Comparison of ENCODE assay signal across 11 cellular contexts in genomic region chr14:60653709-60654161, GRCh38. TPM values are rescaled to one million over a fixed set of nuclear protein-coding genes. Genes with fewer than 3 reads are reported as not detected.
A peak's percentile ranks its signal among the peaks of the same experiment; 100 is the strongest.
DNase-seq lines count a peak whose midpoint lies in the region; ATAC-seq and TF ChIP-seq lines count a peak whose summit lies in the region.
"Had no signal": no experiment of that assay in that cellular context is flagged by ENCODE, and none has a peak within 500 bp of the region (broad histone marks: within the 10 kb centered on the region; RNA-seq: fewer than 3 reads in every experiment).

No MANE protein-coding gene starts in this region.

- H3K27me3 Mint-ChIP-seq in naive B cell: peaks cover 73 to 90% (median 77%) of the 10 kb centered on the region in 3 donors

- peaks cover 14 to 67% (median 49%) of the 10 kb centered on the region in 7 donors for H3K9me3 Mint-ChIP-seq in naive B cell

- CTCF ChIA-PET in AG04450 (lab: Charles Lee): interaction anchor here (0.6 to 0.9 kb wide), 2 partner anchors 29 to 630 kb away, joined by 3 to 4 read pairs; no protein-coding TSS in a partner anchor

- peaks cover 14% of the 10 kb centered on the region for H3K9me3 ChIP-seq in AG04450 (ENCODE audit: control insufficient read depth, insufficient read depth, low read length)

- peak overlapping the region in 4 of 8 donors; percentile 20 to 81 (median 34) for H3K4me3 Mint-ChIP-seq in naive B cell

- DNase-seq in AG04450 (ENCODE audit: low read depth, low spot score) (no peak), astrocyte of the spinal cord (ENCODE audit: low read depth, low spot score) (no peak), naive B cell (no peak), NCI-H774 (lab: John Stamatoyannopoulos, UW) (no peak), NCI-H2196 treated with DMSO at 0.1 percent for 48 hours (lab: John Stamatoyannopoulos, UW; ENCODE audit: unreplicated experiment) (no peak), lower leg skin (ENCODE audit: low spot score in 2 of 2) (no peak)
- no peak for DNase-seq in central memory CD4-positive, alpha-beta T cell
- DNase-seq: C1 segment of cervical spinal cord, GDM1, right cardiac atrium had no signal

- intact Hi-C loops in lower leg skin (cut with DNase I; ENCODE audit: low total_unique reads): no loop called here

- no peak for TF ChIP-seq CTCF in AG04450 (IDR thresholded peaks at IDR 0.05; ENCODE audit: low read depth, low read length)
- peak; percentile 11; the same call in 1 of the 3 replicates for TF ChIP-seq CTCF in GM12872 (IDR thresholded peaks at IDR 0.05; ENCODE audit: insufficient read depth, low read depth, low read length)
- no peak for TF ChIP-seq CTCF in astrocyte of the spinal cord (IDR thresholded peaks at IDR 0.05; ENCODE audit: low read depth, low read length)
- no peak for TF ChIP-seq CTCF in lower leg skin (IDR thresholded peaks at IDR 0.05)

- peaks cover 37 to 50% (median 44%) of the 10 kb centered on the region in 3 donors for H3K4me1 Mint-ChIP-seq in naive B cell

- peak overlapping the region; percentile 41 for H3K4me3 ChIP-seq in AG04450 (ENCODE audit: low read depth, low read length)
- peak overlapping the region; percentile 21 for H3K4me3 ChIP-seq in astrocyte of the spinal cord (ENCODE audit: low read depth, low read length)
- H3K4me3 ChIP-seq in lower leg skin (ENCODE audit: low read depth, poor library complexity, severe bottlenecking): no peak overlapping the region

- peak overlapping the region in 5 of 6 donors; percentile 50 to 92 (median 83) for H3K27ac Mint-ChIP-seq in naive B cell

- in situ Hi-C loops in astrocyte of the spinal cord (cut with HindIII; ENCODE audit: low sequenced_read_pairs): no loop called here

- WGBS in lower leg skin, 2 donors: 21 to 28% methylated on average over 14 of the region's 14 CpGs

- H3K27ac ChIP-seq in AG04450 (ENCODE audit: low read depth, low read length): no peak overlapping the region

- H3K36me3 Mint-ChIP-seq in naive B cell: peaks cover 15 to 30% of the 10 kb centered on the region in 2 donors

- POLR2A ChIA-PET in AG04450 (lab: Yijun Ruan, JAX): interaction anchor here (0.6 kb wide), 1 partner anchor 336 kb away, joined by 3 read pairs; no protein-coding TSS in a partner anchor

- no peak for ATAC-seq in naive B cell (ENCODE audit: low read depth in 2 of 2)
- ATAC-seq: right cardiac atrium had no signal

- peaks cover 15% of the 10 kb centered on the region for H3K27me3 ChIP-seq in AG04450 (ENCODE audit: control insufficient read depth, insufficient read depth, low read length)

- no peak for TF ChIP-seq POLR2A in lower leg skin (IDR thresholded peaks at IDR 0.05)

RNA-seq across cellular contexts. Expression of gene SIX1, which starts 4.5 kb away (rescaled TPM):
- 25.6 and 26.9 TPM in 2 replicates for polyA plus RNA-seq in AG04450 (2011; rRNA removed)
- 19.9 and 23.8 TPM in 2 replicates for polyA minus RNA-seq in AG04450 (2011; rRNA and poly(A)+ RNA removed)
- polyA plus RNA-seq in naive B cell (ENCODE audit: low read depth in 6 of 6): not detected
- total RNA-seq in lower leg skin: 1 to 10 TPM in 2 of 4 donors, under 1 TPM in 1, not detected in 1; 0.21 to 1.2 (median 1.0) TPM
- total RNA-seq: right cardiac atrium had no signal

Comparison
In these comparisons a context has a peak if more than half of its experiments do, and no peak if none do; other contexts are left out.
1. RNA of gene SIX1, which starts 4.5 kb away (polyA plus RNA-seq): 25.6 to 26.9 TPM in AG04450; not detected in naive B cell; every median in the first group is over 10 times any median in the second.